In the genomic region with DNA sequence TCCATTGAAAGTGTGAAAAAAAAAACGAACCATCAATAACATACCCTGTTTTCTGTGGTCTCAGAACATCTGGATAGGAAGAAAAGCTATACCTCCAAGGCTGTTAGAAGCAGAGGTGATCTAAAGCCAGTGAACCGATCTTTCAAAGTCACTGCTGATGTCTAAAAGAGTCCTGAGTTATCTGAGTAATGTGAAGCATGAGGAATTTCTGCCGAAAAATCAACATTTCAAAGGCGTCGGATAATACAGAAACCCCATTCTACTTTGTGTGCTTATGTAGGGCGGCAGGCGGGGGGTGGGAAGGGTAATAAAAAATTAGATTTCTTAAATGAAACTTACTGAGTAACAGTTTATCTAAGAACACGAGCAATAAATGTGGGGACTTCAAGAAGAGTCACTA, we compare ENCODE assay signal across 19 cellular contexts. TPM values are rescaled to one million over a fixed set of nuclear protein-coding genes. Genes with fewer than 3 reads are reported as not detected.
DNase-seq lines count a peak whose midpoint lies in the region; ATAC-seq, FAIRE-seq and TF ChIP-seq lines count a peak whose summit lies in the region.
"Had no signal": no experiment of that assay in that cellular context is flagged by ENCODE, and none has a peak within 500 bp of the region (broad histone marks: within the 10 kb centered on the region; RNA-seq: fewer than 3 reads in every experiment).

No MANE protein-coding gene starts in this region.

- H3K79me2 ChIP-seq in H9 (ENCODE audit: insufficient read depth, low read length) (peaks cover 11% of the 10 kb centered on the region; the same call in 1 of the 2 replicates), astrocyte (ENCODE audit: insufficient read depth, low read length) (peaks cover 81% of the 10 kb centered on the region)

- no peak overlapping the region for H3K4ac ChIP-seq in H9 (ENCODE audit: low read depth, low read length)

- H3K4me1 Mint-ChIP-seq in CD4-positive, alpha-beta T cell (ENCODE audit: low read depth), result peaks cover 66% of the 10 kb centered on the region
- H3K4me1 Mint-ChIP-seq in H9 (peaks cover 71 to 74% of the 10 kb centered on the region in 2 experiments), astrocyte (ENCODE audit: low read depth, unreplicated experiment) (peaks cover 27% of the 10 kb centered on the region), naive B cell (peaks cover 65 to 80% (median 71%) of the 10 kb centered on the region in 3 donors)

- H3K36me3 Mint-ChIP-seq in CD4-positive, alpha-beta T cell (ENCODE audit: low read depth), result peaks cover 28% of the 10 kb centered on the region
- H3K36me3 Mint-ChIP-seq in H9 (ENCODE audit: insufficient read depth in 1 of 3, low read depth in 3 of 3), result peaks cover 0 to 20% (median 16%) of the 10 kb centered on the region in 3 experiments; a peak in 5 of 7 replicates
- no peaks in the 10 kb centered on the region for H3K36me3 Mint-ChIP-seq in astrocyte (ENCODE audit: low read depth, unreplicated experiment)
- H3K36me3 Mint-ChIP-seq in naive B cell, result peaks cover 0 to 18% of the 10 kb centered on the region in 2 donors

- no peaks in the 10 kb centered on the region for H3K9me3 Mint-ChIP-seq in CD4-positive, alpha-beta T cell
- H3K9me3 Mint-ChIP-seq in H9, result no peaks in the 10 kb centered on the region; a peak in 1 of 5 replicates
- peaks cover 1% of the 10 kb centered on the region for H3K9me3 Mint-ChIP-seq in astrocyte (ENCODE audit: unreplicated experiment)
- no peaks in the 10 kb centered on the region for H3K9me3 Mint-ChIP-seq in naive B cell
- H3K9me3 Mint-ChIP-seq: endodermal cell had no signal

- H2AK5ac ChIP-seq in H9 (ENCODE audit: insufficient read length, low read length), result no peak overlapping the region

- H2BK5ac ChIP-seq in H9 (ENCODE audit: insufficient read length, low read length), result no peak overlapping the region

- H3K4me1 ChIP-seq in H9 (ENCODE audit: insufficient read depth, low read length) (peaks cover 17% of the 10 kb centered on the region), astrocyte (ENCODE audit: insufficient read depth, low read length) (peaks cover 21% of the 10 kb centered on the region), heart right ventricle (peaks cover 0 to 40% (median 16%) of the 10 kb centered on the region in 9 donors)

- peak overlapping the region; percentile 11 for H3K4me3 Mint-ChIP-seq in CD4-positive, alpha-beta T cell
- H3K4me3 Mint-ChIP-seq in H9 (peak overlapping the region; percentile 5 to 32; a peak in 2 of 5 replicates), astrocyte (ENCODE audit: unreplicated experiment) (peak overlapping the region; percentile 50), naive B cell (peak overlapping the region; percentile 32 to 100 (median 95))
- H3K4me3 Mint-ChIP-seq: endodermal cell had no signal

- H3K4me3 ChIP-seq in astrocyte (ENCODE audit: insufficient read depth, low read depth, low read length) (peak overlapping the region; percentile 78), heart right ventricle (no peak overlapping the region)
- H3K4me3 ChIP-seq: left lung, thyroid gland had no signal

- no peak overlapping the region for H3T11ph ChIP-seq in H9 (ENCODE audit: low read length)

- no CpG with 5 or more reads among the region's 8 CpGs for WGBS in H9 (ENCODE audit: extremely low coverage, insufficient read length, low lambda C conversion rate)
- 88% methylated on average over 8 of the region's 8 CpGs for WGBS in heart right ventricle, 2 donors

- no peak overlapping the region for H4K91ac ChIP-seq in H9 (ENCODE audit: insufficient read length, low read depth, low read length)

- no peak for ATAC-seq in CD4-positive, alpha-beta T cell (ENCODE audit: poor library complexity)
- no peak for ATAC-seq in naive B cell (ENCODE audit: low read depth in 2 of 2)
- ATAC-seq in HG02623 (IDR thresholded peaks at IDR 0.05; ENCODE audit: unreplicated experiment), result no peak
- ATAC-seq in heart right ventricle, result no peak
- ATAC-seq: activated CD4-positive, CD25-positive, alpha-beta regulatory T cell treated with anti-CD3 and anti-CD28 coated beads, Interleukin-2, amount 50 U/mL, for 24 hours; left lung had no signal

- no peak overlapping the region for H2BK20ac ChIP-seq in H9 (ENCODE audit: low read depth, low read length, poor library complexity, severe bottlenecking)

- H3K14ac ChIP-seq in H9 (ENCODE audit: insufficient read depth, low read length), result no peak overlapping the region

- no peak overlapping the region for H4K8ac ChIP-seq in H9 (replicated peaks; ENCODE audit: insufficient read length, low read depth, low read length)

- H3K27ac Mint-ChIP-seq in CD4-positive, alpha-beta T cell, result no peak overlapping the region
- peak overlapping the region in 2 of 3 experiments; percentile 29 to 53; a peak in 4 of 7 replicates for H3K27ac Mint-ChIP-seq in H9
- peak overlapping the region; percentile 20 for H3K27ac Mint-ChIP-seq in astrocyte (ENCODE audit: unreplicated experiment)
- H3K27ac Mint-ChIP-seq in naive B cell, result peak overlapping the region in 4 of 6 donors; percentile 26 to 89 (median 36)
- H3K27ac Mint-ChIP-seq: endodermal cell had no signal

- H3K9me3 ChIP-seq in CD4-positive, alpha-beta T cell (ENCODE audit: control insufficient read depth, low read length), result no peaks in the 10 kb centered on the region
- H3K9me3 ChIP-seq in H9 (ENCODE audit: control insufficient read depth, low read depth, low read length) (no peaks in the 10 kb centered on the region), astrocyte (ENCODE audit: insufficient read depth, low read depth, low read length) (no peaks in the 10 kb centered on the region), heart right ventricle (no peaks in the 10 kb centered on the region)
- H3K9me3 ChIP-seq: left lung, thyroid gland had no signal

- H2AFZ ChIP-seq in H9 (ENCODE audit: low read length) (no peak overlapping the region), astrocyte (ENCODE audit: low read depth, low read length) (no peak overlapping the region)

- H3K36me3 ChIP-seq in astrocyte (ENCODE audit: insufficient read depth, low read length), result peaks cover 4% of the 10 kb centered on the region
- no peaks in the 10 kb centered on the region for H3K36me3 ChIP-seq in heart right ventricle
- H3K36me3 ChIP-seq: left lung, thyroid gland had no signal

- H4K20me1 ChIP-seq in H9 (ENCODE audit: control insufficient read depth, insufficient read depth, insufficient read length), result no peaks in the 10 kb centered on the region
- H4K20me1 ChIP-seq in astrocyte (ENCODE audit: insufficient read depth, low read length), result peaks cover 72% of the 10 kb centered on the region

- no peak for FAIRE-seq in astrocyte (lab: Jason Lieb, UNC)
- FAIRE-seq: RCC 7860, small intestine had no signal

- CTCF ChIA-PET in CD4-positive, alpha-beta T cell (lab: Charles Lee), result no interaction called here

- H3K23ac ChIP-seq in H9 (ENCODE audit: insufficient read length, low read depth, low read length), result no peak overlapping the region

- DNase-seq in CD4-positive, alpha-beta T cell, result no peak
- DNase-seq in H9 (no peak), astrocyte (ENCODE audit: low read depth) (no peak), naive B cell (no peak), heart right ventricle (no peak), NCI-H2227 (lab: John Stamatoyannopoulos, UW; ENCODE audit: unreplicated experiment) (no peak)
- DNase-seq: activated T-cell treated with anti-CD3 and anti-CD28 coated beads for 4 hours; central memory CD4-positive, alpha-beta T cell; DMS53; endodermal cell; left lung; NCI-H1092; NCI-H748 treated with DMSO at 0.1 percent for 48 hours; posterior cingulate gyrus; thyroid gland had no signal

- H3K27me3 Mint-ChIP-seq in CD4-positive, alpha-beta T cell, result no peaks in the 10 kb centered on the region
- peaks cover 33% of the 10 kb centered on the region for H3K27me3 Mint-ChIP-seq in H9 (ENCODE audit: low read depth)
- H3K27me3 Mint-ChIP-seq in astrocyte (ENCODE audit: low read depth, unreplicated experiment), result peaks cover 1% of the 10 kb centered on the region
- no peaks in the 10 kb centered on the region for H3K27me3 Mint-ChIP-seq in naive B cell

- H3K27ac ChIP-seq in CD4-positive, alpha-beta T cell (ENCODE audit: low read depth, low read length), result no peak overlapping the region
- no peak overlapping the region for H3K27ac ChIP-seq in H9 (ENCODE audit: insufficient read length, low read depth, low read length)
- H3K27ac ChIP-seq in astrocyte (ENCODE audit: low read depth, low read length), result no peak overlapping the region
- no peak overlapping the region for H3K27ac ChIP-seq in heart right ventricle
- H3K27ac ChIP-seq: left lung, thyroid gland had no signal

- no peak overlapping the region for H3K18ac ChIP-seq in H9 (ENCODE audit: insufficient read length, low read depth, low read length)

- TF ChIP-seq CTCF in CD4-positive, alpha-beta T cell (IDR thresholded peaks at IDR 0.05), result no peak
- TF ChIP-seq CTCF in H9 (conservative IDR thresholded peaks at IDR 0.05), result no peak
- TF ChIP-seq CTCF in astrocyte (IDR thresholded peaks at IDR 0.05; ENCODE audit: insufficient read depth, low read depth, low read length), result no peak
- no peak for TF ChIP-seq CTCF in heart right ventricle (IDR thresholded peaks at IDR 0.05)

- no peak overlapping the region for H2BK15ac ChIP-seq in H9 (ENCODE audit: low read depth, low read length)

- peaks cover 4% of the 10 kb centered on the region for H3K23me2 ChIP-seq in H9 (ENCODE audit: insufficient read length, low read depth, low read length, poor library complexity, severe bottlenecking)

- H3K4me2 ChIP-seq in H9 (ENCODE audit: insufficient read depth, insufficient read length, low read length) (no peak overlapping the region), astrocyte (ENCODE audit: low read length) (peak overlapping the region; percentile 96)

- no peaks in the 10 kb centered on the region for H3K27me3 ChIP-seq in CD4-positive, alpha-beta T cell (ENCODE audit: control insufficient read depth, insufficient read depth, low read length)
- H3K27me3 ChIP-seq in H9 (ENCODE audit: insufficient read depth, low read length) (peaks cover 5% of the 10 kb centered on the region; the same call in 1 of the 2 replicates), astrocyte (ENCODE audit: insufficient read depth, low read length) (no peaks in the 10 kb centered on the region), heart right ventricle (peaks cover 0 to 52% (median 35%) of the 10 kb centered on the region in 7 donors)
- H3K27me3 ChIP-seq: thyroid gland had no signal

- H3K56ac ChIP-seq in H9 (ENCODE audit: insufficient read length, low read depth, low read length), result no peak overlapping the region

- no peak overlapping the region for H2BK12ac ChIP-seq in H9 (ENCODE audit: insufficient read length, low read depth, low read length)

- no peaks in the 10 kb centered on the region for H3K79me1 ChIP-seq in H9 (ENCODE audit: insufficient read depth, low read depth, low read length, poor library complexity, severe bottlenecking)

- no peak overlapping the region for H3K9ac ChIP-seq in H9 (ENCODE audit: extremely low read depth, insufficient read length, low read length)
- peak overlapping the region; percentile 91 for H3K9ac ChIP-seq in astrocyte (ENCODE audit: low read length)

- POLR2A ChIA-PET in CD4-positive, alpha-beta T cell (lab: Charles Lee), result interaction anchor here (0.6 to 3.5 kb wide), 6 partner anchors 95 to 268 kb away, joined by 3 to 19 read pairs (median 3); no protein-coding TSS in a partner anchor

- H2BK120ac ChIP-seq in H9 (ENCODE audit: low read depth, low read length, poor library complexity, severe bottlenecking), result no peak overlapping the region

- intact Hi-C loops in CD4-positive, alpha-beta T cell (cut with DNase I, micrococcal nuclease), result loop anchor here in 1 of 2 experiments (5.0 kb wide), 4 partner anchors 75 to 255 kb away; no protein-coding TSS in a partner anchor
- intact Hi-C loops in heart right ventricle (cut with DNase I), result loop anchor here (5.0 to 10.0 kb wide), 11 partner anchors 62 to 612 kb away; no protein-coding TSS in a partner anchor

- no peak overlapping the region for H4K5ac ChIP-seq in H9 (ENCODE audit: insufficient read length, low read depth, low read length)

RNA-seq across cellular contexts. Expression of a gene that starts 3.9 kb away (rescaled TPM):
- 10 to 100 TPM; 26.0 to 27.1 TPM for total RNA-seq in CD4-positive, alpha-beta T cell
- total RNA-seq in H9 (2021) (14.2 and 14.5 TPM in 2 replicates), astrocyte (22.9 and 28.5 TPM in 2 replicates), heart right ventricle (1 to 10 TPM in 7 of 10 donors, under 1 TPM in 3; 0.67 to 4.0 (median 1.6) TPM)
- polyA plus RNA-seq in naive B cell (ENCODE audit: low read depth in 6 of 6) (1 to 10 TPM; 1.7 to 8.7 (median 3.9) TPM), heart right ventricle (1 to 10 TPM in 1 of 2 donors, under 1 TPM in 1; 0.29 to 3.9 TPM)

Comparison
In these comparisons a context has a peak if more than half of its experiments do, and no peak if none do; other contexts are left out.
1. H3K4me3 Mint-ChIP-seq: peak in every context shown above with its lines; median percentile 95 in naive B cell; 50 in astrocyte; 18 in H9; 11 in CD4-positive, alpha-beta T cell.